ENCODE assay signal across 2 cellular contexts in genomic region chr11:120884290-120885020, GRCh38.
TF ChIP-seq lines count a peak whose summit lies in the region.

No MANE protein-coding gene starts in this region.

TF ChIP-seq in SK-N-SH, 30 proteins besides CTCF, POLR2A, EP300 and RAD21 (continued from another document):
- no peak for TF ChIP-seq USF2 (IDR thresholded peaks at IDR 0.05; ENCODE audit: borderline replicate concordance, low read depth, low read length)
- TF ChIP-seq FOSL2 (IDR thresholded peaks at IDR 0.05; ENCODE audit: borderline replicate concordance, low read depth) = no peak
- no peak for TF ChIP-seq FOXM1 (IDR thresholded peaks at IDR 0.05; ENCODE audit: low read depth)
- TF ChIP-seq RXRA (IDR thresholded peaks at IDR 0.05; ENCODE audit: borderline replicate concordance, low read depth) = no peak
- TF ChIP-seq TAF1 (IDR thresholded peaks at IDR 0.05; ENCODE audit: borderline replicate concordance, low read depth, low read length) = no peak
- TF ChIP-seq FOXJ3 (CRISPR knock-in tag; IDR thresholded peaks at IDR 0.05) = no peak

TF ChIP-seq in SK-N-SH treated with all-trans-retinoic acid at 6 μM for 48 hours, 23 proteins besides CTCF, POLR2A, EP300 and RAD21 (continued from another document):
- TF ChIP-seq TSHZ2 (CRISPR knock-in tag; IDR thresholded peaks at IDR 0.05) = no peak
- no peak for TF ChIP-seq CSRNP3 (CRISPR knock-in tag; IDR thresholded peaks at IDR 0.05)
TF ChIP-seq in SK-N-SH treated with all-trans-retinoic acid at 6 μM for 48 hours: peak in this region for 0.
